Comparison of ENCODE assay signal across 8 cellular contexts in the genomic region with DNA sequence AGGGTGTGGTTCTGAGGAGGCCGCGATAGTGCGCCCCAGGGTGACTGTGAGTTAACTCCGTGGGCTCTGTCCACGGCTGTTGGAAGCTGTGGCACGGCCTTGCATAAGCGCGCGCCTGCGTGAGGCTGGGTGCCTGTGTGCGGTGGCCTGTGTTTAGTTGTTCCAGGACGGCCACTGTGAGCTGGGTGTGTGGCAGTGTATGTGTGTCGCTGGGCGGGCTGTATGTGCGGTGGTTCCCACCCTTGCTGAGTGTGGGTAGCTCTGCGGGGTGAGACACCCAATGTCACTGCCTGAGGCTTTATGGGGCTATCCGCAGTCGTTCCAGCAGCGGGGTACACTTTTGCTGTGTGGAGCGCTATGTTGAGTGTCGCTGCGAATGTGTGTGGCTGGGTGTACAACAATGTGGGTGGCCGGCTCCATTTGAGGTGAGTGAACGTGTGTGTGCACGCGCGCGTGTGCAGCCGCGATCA. TPM values are rescaled to one million over a fixed set of nuclear protein-coding genes. Genes with fewer than 3 reads are reported as not detected.
DNase-seq lines count a peak whose midpoint lies in the region; ATAC-seq and TF ChIP-seq lines count a peak whose summit lies in the region.

No MANE protein-coding gene starts in this region.

- TF ChIP-seq POLR2A in NB4 (IDR thresholded peaks at IDR 0.05; ENCODE audit: extremely low read depth, insufficient read length) (no peak), right lobe of liver (IDR thresholded peaks at IDR 0.05) (no peak), suprapubic skin (IDR thresholded peaks at IDR 0.05) (no peak)

- no peak for TF ChIP-seq EP300 in suprapubic skin (IDR thresholded peaks at IDR 0.05)

- H3K4me1 ChIP-seq in right lobe of liver (peaks cover 0 to 46% (median 16%) of the 10 kb centered on the region in 4 donors), suprapubic skin (peaks cover 87% of the 10 kb centered on the region)

- H3K27ac ChIP-seq in caudate nucleus (ENCODE audit: low read depth, low read length) (peak overlapping the region; percentile 95), right lobe of liver (peak overlapping the region in 2 of 3 donors; percentile 70 to 84), suprapubic skin (peak overlapping the region; percentile 81)

- H3K27me3 ChIP-seq in right lobe of liver (peaks cover 0 to 5% of the 10 kb centered on the region in 2 donors), suprapubic skin (no peaks in the 10 kb centered on the region)

- WGBS in right lobe of liver (ENCODE audit: insufficient coverage, low coverage, low lambda C conversion rate, missing lambda C conversion rate) = 0% methylated on average over 1 of the region's 30 CpGs
- WGBS in suprapubic skin = 7% methylated on average over 22 of the region's 30 CpGs

- peak; percentile 35 for DNase-seq in NCI-H2171 treated with DMSO at 0.1 percent for 48 hours (lab: John Stamatoyannopoulos, UW)
- no peak for DNase-seq in NCI-H2171 (lab: John Stamatoyannopoulos, UW)
- DNase-seq in NB4 (ENCODE audit: low read depth) = peak; percentile 45
- DNase-seq in caudate nucleus (lab: John Stamatoyannopoulos, UW) = peak in 26 of 61 donors; percentile 28 to 82 (median 64)
- DNase-seq in right lobe of liver = peak in 1 of 3 donors; percentile 69
- peak in 1 of 2 donors; percentile 81 for DNase-seq in suprapubic skin (ENCODE audit: low spot score in 2 of 2)

- no peaks in the 10 kb centered on the region for H3K36me3 ChIP-seq in right lobe of liver
- H3K36me3 ChIP-seq in suprapubic skin = no peaks in the 10 kb centered on the region

- TF ChIP-seq CTCF in NB4 (IDR thresholded peaks at IDR 0.05; ENCODE audit: low read depth, low read length) = no peak
- no peak for TF ChIP-seq CTCF in right lobe of liver (IDR thresholded peaks at IDR 0.05)
- no peak for TF ChIP-seq CTCF in suprapubic skin (IDR thresholded peaks at IDR 0.05)

- ATAC-seq in right lobe of liver = peak; percentile 0 to 17 (median 2)
- ATAC-seq in HG02571 (IDR thresholded peaks at IDR 0.05; ENCODE audit: unreplicated experiment) = no peak
- no peak for ATAC-seq in GM19395 (IDR thresholded peaks at IDR 0.05; ENCODE audit: unreplicated experiment)

- intact Hi-C loops in right lobe of liver (cut with DNase I) = loop anchor here in 1 of 2 donors (10.0 kb wide), 1 partner anchor 144 kb away; the partner anchor contains the start of gene IQCN

- H3K4me3 ChIP-seq in NB4 (ENCODE audit: low read depth, low read length) (peak overlapping the region; percentile 28), right lobe of liver (peak overlapping the region in 2 of 3 donors; percentile 48 to 70), suprapubic skin (peak overlapping the region; percentile 68)

- no peaks in the 10 kb centered on the region for H3K9me3 ChIP-seq in right lobe of liver
- no peaks in the 10 kb centered on the region for H3K9me3 ChIP-seq in suprapubic skin

RNA-seq across cellular contexts. Expression of gene SSBP4, which starts 0.4 kb away (rescaled TPM):
- total RNA-seq in right lobe of liver = 10 to 100 TPM; 12.8 to 23.9 (median 15.9) TPM
- 10 to 100 TPM; 18.1 to 30.5 (median 27.4) TPM for total RNA-seq in suprapubic skin

RNA-seq across cellular contexts. Expression of gene ISYNA1, which starts 19.2 kb away (rescaled TPM):
- total RNA-seq in right lobe of liver = 1 to 10 TPM; 6.5 to 8.3 (median 7.8) TPM
- total RNA-seq in suprapubic skin = 10 to 100 TPM in 3 of 4 donors, 1 to 10 TPM in 1; 7.9 to 27.6 (median 21.0) TPM

RNA-seq across cellular contexts. Expression of gene LRRC25, which starts 21.3 kb away (rescaled TPM):
- 10 to 100 TPM in 1 of 6 experiments, 1 to 10 TPM in 5; 1.9 to 12.6 (median 3.2) TPM for total RNA-seq in right lobe of liver
- total RNA-seq in suprapubic skin = under 1 TPM in 3 of 4 donors, not detected in 1; 0.59 to 0.79 (median 0.73) TPM

RNA-seq across cellular contexts. Expression of gene GDF15, which starts 32.8 kb away (rescaled TPM):
- total RNA-seq in right lobe of liver = 100 to 1,000 TPM in 2 of 6 experiments, 10 to 100 TPM in 2, 1 to 10 TPM in 1, under 1 TPM in 1; 0.88 to 160 (median 57.5) TPM
- under 1 TPM in 3 of 4 donors, not detected in 1; 0.57 to 0.89 (median 0.86) TPM for total RNA-seq in suprapubic skin

Comparison
In these comparisons a context has a peak if more than half of its experiments do, and no peak if none do; other contexts are left out.
1. ATAC-seq: peak in right lobe of liver (4 of 4); none in HG02571 (single experiment) and GM19395 (single experiment).
2. Peak in every context shown above with its lines, with median percentiles within 50 percentile points of each other: H3K4me3 ChIP-seq and H3K27ac ChIP-seq.